29 cellular contexts compared by ENCODE assay signal in genomic region chr9:91824151-91824550, GRCh38.
DNase-seq lines count a peak whose midpoint lies in the region; ATAC-seq and TF ChIP-seq lines count a peak whose summit lies in the region.
"Had no signal": no experiment of that assay in that cellular context is flagged by ENCODE, and none has a peak within 500 bp of the region (broad histone marks: within the 10 kb centered on the region; RNA-seq: fewer than 3 reads in every experiment).

No MANE protein-coding gene starts in this region.

- no peak overlapping the region for H2BK15ac ChIP-seq in mesenchymal stem cell (ENCODE audit: low read depth, poor library complexity, severe bottlenecking)

- H3K4ac ChIP-seq in mesenchymal stem cell (ENCODE audit: low read depth in 1 of 2, low read length in 2 of 2): no peak overlapping the region

- 30 to 35% methylated on average over 4 of the region's 4 CpGs for WGBS in GM23248 (ENCODE audit: low coverage in 1 of 2, low lambda C conversion rate in 2 of 2, missing lambda C conversion rate in 2 of 2), 2 experiments
- WGBS in esophagus, 2 donors: 87 to 92% methylated on average over 4 of the region's 4 CpGs
- WGBS in mesenchymal stem cell: 96% methylated on average over 4 of the region's 4 CpGs
- 75% methylated on average over 4 of the region's 4 CpGs for whole genome bisulfite sequencing in smooth muscle cell (ENCODE audit: low lambda C conversion rate)

- no peaks in the 10 kb centered on the region for H3K79me2 ChIP-seq in GM23248 (ENCODE audit: insufficient read depth)
- peaks cover 15% of the 10 kb centered on the region for H3K79me2 ChIP-seq in smooth muscle cell (ENCODE audit: low read depth)

- no peak overlapping the region for H2BK120ac ChIP-seq in mesenchymal stem cell (ENCODE audit: low read depth, low read length)

- no peak overlapping the region for H2BK5ac ChIP-seq in mesenchymal stem cell (ENCODE audit: low read depth, low read length, poor library complexity, severe bottlenecking)

- H3K4me2 ChIP-seq in GM23248 (ENCODE audit: unreplicated experiment): peak overlapping the region; percentile 84
- no peak overlapping the region for H3K4me2 ChIP-seq in mesenchymal stem cell (ENCODE audit: low read length, poor library complexity, severe bottlenecking)
- peak overlapping the region; percentile 71 for H3K4me2 ChIP-seq in smooth muscle cell
- H3K4me2 ChIP-seq: A549 had no signal

- H3K9me3 ChIP-seq in GM23248 (ENCODE audit: low read depth) (no peaks in the 10 kb centered on the region), esophagus (ENCODE audit: control insufficient read depth in 2 of 2, insufficient read depth in 1 of 2, low read depth in 1 of 2, low read length in 1 of 2) (no peaks in the 10 kb centered on the region), mesenchymal stem cell (ENCODE audit: control insufficient read depth, low read length) (no peaks in the 10 kb centered on the region), smooth muscle cell (replicated peaks; ENCODE audit: low read depth) (no peaks in the 10 kb centered on the region)
- H3K9me3 ChIP-seq: A549, pancreas, Peyer's patch had no signal

- peak overlapping the region; percentile 83 for H3K27ac ChIP-seq in GM23248
- peak overlapping the region; percentile 2 to 4 for H3K27ac ChIP-seq in esophagus (ENCODE audit: low read depth in 2 of 2, low read length in 1 of 2)
- no peak overlapping the region for H3K27ac ChIP-seq in mesenchymal stem cell (ENCODE audit: low read length, poor library complexity, severe bottlenecking)
- peak overlapping the region; percentile 88 for H3K27ac ChIP-seq in smooth muscle cell (ENCODE audit: low read depth)
- H3K27ac ChIP-seq: A549, pancreas, WERI-Rb-1 had no signal

- H3K9ac ChIP-seq in GM23248: peak overlapping the region; percentile 76
- H3K9ac ChIP-seq in mesenchymal stem cell (ENCODE audit: low read length): peak overlapping the region; percentile 68
- no peak overlapping the region for H3K9ac ChIP-seq in smooth muscle cell (ENCODE audit: low read depth)

- H3K36me3 ChIP-seq in GM23248 (ENCODE audit: low read depth) (no peaks in the 10 kb centered on the region), esophagus (ENCODE audit: control insufficient read depth in 2 of 2, insufficient read depth in 2 of 2, low read length in 1 of 2) (no peaks in the 10 kb centered on the region), mesenchymal stem cell (ENCODE audit: control insufficient read depth in 1 of 2, insufficient read depth in 2 of 2, low read depth in 1 of 2, low read length in 2 of 2) (no peaks in the 10 kb centered on the region), smooth muscle cell (ENCODE audit: low read depth) (no peaks in the 10 kb centered on the region)
- H3K36me3 ChIP-seq: pancreas, Peyer's patch, WERI-Rb-1 had no signal

- peaks cover 19% of the 10 kb centered on the region; the same call in 1 of the 2 replicates for H3F3A ChIP-seq in GM23248 (ENCODE audit: insufficient read depth)
- H3F3A ChIP-seq in smooth muscle cell (ENCODE audit: low read depth): no peaks in the 10 kb centered on the region

- H3K36me3 Mint-ChIP-seq in naive thymus-derived CD8-positive, alpha-beta T cell: no peaks in the 10 kb centered on the region
- H3K36me3 Mint-ChIP-seq: naive thymus-derived CD4-positive, alpha-beta T cell; stimulated activated effector memory CD8-positive, alpha-beta T cell treated with anti-CD3 and anti-CD28 coated beads, Interleukin-12 subunit alpha, Interleukin-12 subunit beta, amount 100 ng/mL, for 72 hours had no signal

- H3K4me3 ChIP-seq in GM23248 (peak overlapping the region; percentile 47), esophagus (ENCODE audit: low read depth in 1 of 2, low read length in 2 of 2) (no peak overlapping the region), mesenchymal stem cell (ENCODE audit: insufficient read depth in 1 of 2, low read depth in 1 of 2, low read length in 2 of 2) (peak overlapping the region in 1 of 2 experiments; percentile 56), smooth muscle cell (no peak overlapping the region)
- H3K4me3 ChIP-seq: A549, K562, pancreas, Peyer's patch had no signal

- no peak overlapping the region for H3K4me3 Mint-ChIP-seq in naive thymus-derived CD8-positive, alpha-beta T cell
- H3K4me3 Mint-ChIP-seq: activated CD4-positive, alpha-beta T cell treated with anti-CD3 and anti-CD28 coated beads, Interleukin-2, amount 10 ng/mL, durations not matched to agents 7 days and 5 days; activated T-cell treated with anti-CD3 and anti-CD28 coated beads, Interleukin-2, amount 50 U/mL, for 4 hours; B cell; naive thymus-derived CD4-positive, alpha-beta T cell; stimulated activated effector memory CD8-positive, alpha-beta T cell treated with anti-CD3 and anti-CD28 coated beads, Interleukin-12 subunit alpha, Interleukin-12 subunit beta, amount 100 ng/mL, for 72 hours had no signal

- TF ChIP-seq CTCF in smooth muscle cell (IDR thresholded peaks at IDR 0.05; ENCODE audit: borderline replicate concordance, insufficient read depth, poor library complexity, severe bottlenecking): no peak

- H2AFZ ChIP-seq in GM23248: peak overlapping the region; percentile 42
- H2AFZ ChIP-seq in mesenchymal stem cell (ENCODE audit: low read depth, low read length): no peak overlapping the region
- no peak overlapping the region for H2AFZ ChIP-seq in smooth muscle cell (ENCODE audit: low read depth)

- peaks cover 0 to 7% (median 4%) of the 10 kb centered on the region in 5 donors for H3K27me3 Mint-ChIP-seq in naive thymus-derived CD8-positive, alpha-beta T cell

- H4K8ac ChIP-seq in mesenchymal stem cell (ENCODE audit: low read length): no peak overlapping the region

- H3K9me2 ChIP-seq in GM23248 (ENCODE audit: insufficient read depth): no peaks in the 10 kb centered on the region

- H3K4me1 ChIP-seq in GM23248 (ENCODE audit: insufficient read depth) (peaks cover 33% of the 10 kb centered on the region), esophagus (ENCODE audit: control insufficient read depth in 2 of 2, insufficient read depth in 2 of 2, low read length in 1 of 2) (peaks cover 0 to 4% of the 10 kb centered on the region in 2 donors), mesenchymal stem cell (ENCODE audit: control insufficient read depth, insufficient read depth, low read depth, low read length) (peaks cover 6% of the 10 kb centered on the region), smooth muscle cell (ENCODE audit: low read depth) (peaks cover 8% of the 10 kb centered on the region)
- H3K4me1 ChIP-seq: A549, pancreas had no signal

- peaks cover 26% of the 10 kb centered on the region for H3K79me1 ChIP-seq in mesenchymal stem cell (replicated peaks; ENCODE audit: low read length, poor library complexity, severe bottlenecking)

- peak overlapping the region in 1 of 2 experiments; percentile 13 for H3K14ac ChIP-seq in mesenchymal stem cell (ENCODE audit: low read length in 2 of 2)

- in situ Hi-C loops in GM23248 (cut with MboI): no loop called here

- no peaks in the 10 kb centered on the region for H3K4me1 Mint-ChIP-seq in naive thymus-derived CD8-positive, alpha-beta T cell
- H3K4me1 Mint-ChIP-seq: activated CD4-positive, alpha-beta T cell treated with anti-CD3 and anti-CD28 coated beads, Interleukin-2, amount 10 ng/mL, durations not matched to agents 7 days and 5 days; B cell; CD8-positive, alpha-beta memory T cell; naive thymus-derived CD4-positive, alpha-beta T cell; stimulated activated effector memory CD8-positive, alpha-beta T cell treated with anti-CD3 and anti-CD28 coated beads, Interleukin-12 subunit alpha, Interleukin-12 subunit beta, amount 100 ng/mL, for 72 hours had no signal

- no peak overlapping the region for H3K27ac Mint-ChIP-seq in naive thymus-derived CD8-positive, alpha-beta T cell
- H3K27ac Mint-ChIP-seq: activated CD4-positive, alpha-beta T cell treated with anti-CD3 and anti-CD28 coated beads, Interleukin-2, amount 10 ng/mL, durations not matched to agents 7 days and 5 days; B cell; CD8-positive, alpha-beta memory T cell; naive thymus-derived CD4-positive, alpha-beta T cell; stimulated activated effector memory CD8-positive, alpha-beta T cell treated with anti-CD3 and anti-CD28 coated beads, Interleukin-12 subunit alpha, Interleukin-12 subunit beta, amount 100 ng/mL, for 72 hours had no signal

- H3K9me3 Mint-ChIP-seq in naive thymus-derived CD8-positive, alpha-beta T cell: no peaks in the 10 kb centered on the region
- H3K9me3 Mint-ChIP-seq: activated CD4-positive, alpha-beta T cell treated with anti-CD3 and anti-CD28 coated beads, Interleukin-2, amount 10 ng/mL, durations not matched to agents 7 days and 5 days; activated T-cell treated with anti-CD3 and anti-CD28 coated beads, Interleukin-2, amount 50 U/mL, for 4 hours; CD8-positive, alpha-beta memory T cell; naive thymus-derived CD4-positive, alpha-beta T cell; stimulated activated effector memory CD8-positive, alpha-beta T cell treated with anti-CD3 and anti-CD28 coated beads, Interleukin-12 subunit alpha, Interleukin-12 subunit beta, amount 100 ng/mL, for 72 hours had no signal

- no peak overlapping the region for H2AK5ac ChIP-seq in mesenchymal stem cell (ENCODE audit: low read length, severe bottlenecking)

- POLR2A ChIA-PET in naive thymus-derived CD8-positive, alpha-beta T cell (lab: Charles Lee): no interaction called here

- no peak overlapping the region for H3K23ac ChIP-seq in mesenchymal stem cell (ENCODE audit: low read length in 2 of 2)

- H2BK12ac ChIP-seq in mesenchymal stem cell (ENCODE audit: low read length in 2 of 2): no peak overlapping the region

- H4K20me1 ChIP-seq in GM23248 (ENCODE audit: insufficient read depth) (no peaks in the 10 kb centered on the region), smooth muscle cell (ENCODE audit: low read depth) (peaks cover under 1% of the 10 kb centered on the region)

- no peak for ATAC-seq in naive thymus-derived CD8-positive, alpha-beta T cell
- no peak for ATAC-seq in HG02840 (IDR thresholded peaks at IDR 0.05; ENCODE audit: low FRiP score, unreplicated experiment)
- ATAC-seq: A549; activated T-cell treated with anti-CD3 and anti-CD28 coated beads, Interleukin-2, amount 50 U/mL, for 4 hours; K562; left lobe of liver; naive thymus-derived CD4-positive, alpha-beta T cell; stimulated activated effector memory CD8-positive, alpha-beta T cell treated with anti-CD3 and anti-CD28 coated beads, Interleukin-12 subunit alpha, Interleukin-12 subunit beta, amount 100 ng/mL, for 72 hours had no signal

- H3K18ac ChIP-seq in mesenchymal stem cell (ENCODE audit: low read depth in 1 of 2, low read length in 2 of 2): no peak overlapping the region

- no peak overlapping the region for H4K91ac ChIP-seq in mesenchymal stem cell (ENCODE audit: low read length)

- DNase-seq in GM23248: no peak
- DNase-seq in mesenchymal stem cell: no peak
- DNase-seq in smooth muscle cell (lab: John Stamatoyannopoulos, UW; ENCODE audit: unreplicated experiment): no peak
- no peak for DNase-seq in naive thymus-derived CD8-positive, alpha-beta T cell
- no peak for DNase-seq in NCI-H1092 treated with DMSO at 0.1 percent for 48 hours (lab: John Stamatoyannopoulos, UW)
- no peak for DNase-seq in activated CD8-positive, alpha-beta memory T cell treated with anti-CD3 and anti-CD28 coated beads for 24 hours
- DNase-seq: activated CD4-positive, alpha-beta T cell treated with anti-CD3 and anti-CD28 coated beads, Interleukin-2, amount 10 ng/mL, durations not matched to agents 7 days and 5 days; activated naive CD4-positive, alpha-beta T cell; activated T-cell treated with anti-CD3 and anti-CD28 coated beads, Interleukin-2, amount 50 U/mL, for 4 hours; CD8-positive, alpha-beta memory T cell; DMS153; hippocampal formation; naive thymus-derived CD4-positive, alpha-beta T cell; NCI-H1105 treated with DMSO at 0.1 percent for 48 hours; NCI-H2029; NCI-H69; pancreas; Peyer's patch; SIG-M5; stimulated activated CD4-positive, alpha-beta T cell treated with anti-CD3 and anti-CD28 coated beads, Interleukin-4, amount 100 ng/mL, for 24 hours; T1000; WERI-Rb-1 had no signal

- H3K27me3 ChIP-seq in GM23248 (replicated peaks; ENCODE audit: insufficient read depth): no peaks in the 10 kb centered on the region
- no peaks in the 10 kb centered on the region for H3K27me3 ChIP-seq in esophagus (ENCODE audit: control insufficient read depth in 1 of 2, insufficient read depth in 2 of 2, low read length in 2 of 2)
- H3K27me3 ChIP-seq in mesenchymal stem cell (ENCODE audit: control insufficient read depth in 1 of 2, insufficient read depth in 1 of 2, low read length in 2 of 2): no peaks in the 10 kb centered on the region
- no peaks in the 10 kb centered on the region for H3K27me3 ChIP-seq in smooth muscle cell (ENCODE audit: low read depth)
- H3K27me3 ChIP-seq: pancreas, Peyer's patch had no signal
